17 cellular contexts compared by ENCODE assay signal in genomic region chr3:55065331-55065730, GRCh38.
DNase-seq lines count a peak whose midpoint lies in the region; ATAC-seq and TF ChIP-seq lines count a peak whose summit lies in the region.
"Had no signal": no experiment of that assay in that cellular context is flagged by ENCODE, and none has a peak within 500 bp of the region (broad histone marks: within the 10 kb centered on the region; RNA-seq: fewer than 3 reads in every experiment).

No MANE protein-coding gene starts in this region.

- H3K23ac ChIP-seq in mesendoderm (ENCODE audit: low read length) = no peak overlapping the region

- no peak overlapping the region for H2AK5ac ChIP-seq in mesendoderm (ENCODE audit: low read length)

- H3K27me3 ChIP-seq in mesendoderm (ENCODE audit: insufficient read depth, low read length, poor library complexity) (no peaks in the 10 kb centered on the region), smooth muscle cell (ENCODE audit: low read depth) (no peaks in the 10 kb centered on the region)

- no peak overlapping the region for H3K18ac ChIP-seq in mesendoderm (ENCODE audit: low read length)

- no peak overlapping the region for H3K27ac ChIP-seq in mesendoderm (ENCODE audit: low read depth, low read length)
- H3K27ac ChIP-seq in smooth muscle cell (ENCODE audit: low read depth) = peak overlapping the region; percentile 71

- no peak for ATAC-seq in HG03196 (IDR thresholded peaks at IDR 0.05; ENCODE audit: unreplicated experiment)
- no peak for ATAC-seq in Right ventricle myocardium superior (ENCODE audit: poor library complexity)
- ATAC-seq: HCT116, Right ventricle myocardium inferior had no signal

- H3K9ac ChIP-seq in mesendoderm (ENCODE audit: low read length) (no peak overlapping the region), smooth muscle cell (ENCODE audit: low read depth) (peak overlapping the region; percentile 58)

- no peak overlapping the region for H3K4me3 ChIP-seq in mesendoderm (ENCODE audit: low read length)
- no peak overlapping the region for H3K4me3 ChIP-seq in smooth muscle cell

- peaks cover 9% of the 10 kb centered on the region for H3F3A ChIP-seq in smooth muscle cell (ENCODE audit: low read depth)

- intact Hi-C loops in Right ventricle myocardium superior (cut with DNase I) = no loop called here

- no CpG with 5 or more reads among the region's 4 CpGs for WGBS in mesendoderm (ENCODE audit: extremely low coverage, insufficient coverage, low lambda C conversion rate)
- WGBS in smooth muscle cell (ENCODE audit: low lambda C conversion rate) = 24% methylated on average over 4 of the region's 4 CpGs

- no peaks in the 10 kb centered on the region for H4K20me1 ChIP-seq in smooth muscle cell (ENCODE audit: low read depth)

- H3K79me2 ChIP-seq in mesendoderm (ENCODE audit: control insufficient read depth, insufficient read depth, low read length) = no peaks in the 10 kb centered on the region
- H3K79me2 ChIP-seq in smooth muscle cell (ENCODE audit: low read depth) = no peaks in the 10 kb centered on the region

- no peak overlapping the region for H3K56ac ChIP-seq in mesendoderm (ENCODE audit: low read length)

- H4K8ac ChIP-seq in mesendoderm (ENCODE audit: low read depth, low read length) = no peak overlapping the region

- H3K79me1 ChIP-seq in mesendoderm (ENCODE audit: low read length) = no peaks in the 10 kb centered on the region

- TF ChIP-seq CTCF in smooth muscle cell (IDR thresholded peaks at IDR 0.05; ENCODE audit: borderline replicate concordance, insufficient read depth, poor library complexity, severe bottlenecking) = no peak

- H2AFZ ChIP-seq in smooth muscle cell (ENCODE audit: low read depth) = no peak overlapping the region

- no peak overlapping the region for H2BK15ac ChIP-seq in mesendoderm (replicated peaks; ENCODE audit: low read depth)

- no peak overlapping the region for H4K5ac ChIP-seq in mesendoderm (ENCODE audit: low read length)

- DNase-seq in ELF-1 (ENCODE audit: low read depth, low spot score) (peak; percentile 81), amniotic epithelial cell (ENCODE audit: low read depth) (peak; percentile 66), mesendoderm (peak; percentile 31), smooth muscle cell (lab: John Stamatoyannopoulos, UW; ENCODE audit: unreplicated experiment) (no peak), Right ventricle myocardium superior (no peak), putamen (ENCODE audit: low spot score) (no peak)
- DNase-seq: CD4-positive, CD25-positive, alpha-beta regulatory T cell; DMS79; GOT3; NCI-H1417; NCI-H1694 treated with DMSO at 0.1 percent for 48 hours; NCI-H446; NCI-H526; OCI-M1 had no signal

- H3K4me2 ChIP-seq in mesendoderm (ENCODE audit: low read length) (no peak overlapping the region), smooth muscle cell (no peak overlapping the region)

- H3K4ac ChIP-seq in mesendoderm (ENCODE audit: low read depth, low read length) = no peak overlapping the region

- H3K36me3 ChIP-seq in mesendoderm (ENCODE audit: control insufficient read depth, insufficient read depth, low read length) (no peaks in the 10 kb centered on the region), smooth muscle cell (ENCODE audit: low read depth) (no peaks in the 10 kb centered on the region)

- no peak overlapping the region for H2BK120ac ChIP-seq in mesendoderm (ENCODE audit: low read depth, low read length)

- no peak overlapping the region for H2BK5ac ChIP-seq in mesendoderm (ENCODE audit: low read length)

- H3K4me1 ChIP-seq in mesendoderm (ENCODE audit: control insufficient read depth, low read depth, low read length) (peaks cover 4% of the 10 kb centered on the region), smooth muscle cell (ENCODE audit: low read depth) (peaks cover 3% of the 10 kb centered on the region)

- no peaks in the 10 kb centered on the region for H3K9me3 ChIP-seq in smooth muscle cell (replicated peaks; ENCODE audit: low read depth)

Comparison
In these comparisons a context has a peak if more than half of its experiments do, and no peak if none do; other contexts are left out.
1. DNase-seq: peak in ELF-1 (single experiment), amniotic epithelial cell (single experiment) and mesendoderm (single experiment); none in smooth muscle cell (single experiment), Right ventricle myocardium superior (single experiment) and putamen (single experiment).